Comparison of ENCODE assay signal across 26 cellular contexts in the genomic region with DNA sequence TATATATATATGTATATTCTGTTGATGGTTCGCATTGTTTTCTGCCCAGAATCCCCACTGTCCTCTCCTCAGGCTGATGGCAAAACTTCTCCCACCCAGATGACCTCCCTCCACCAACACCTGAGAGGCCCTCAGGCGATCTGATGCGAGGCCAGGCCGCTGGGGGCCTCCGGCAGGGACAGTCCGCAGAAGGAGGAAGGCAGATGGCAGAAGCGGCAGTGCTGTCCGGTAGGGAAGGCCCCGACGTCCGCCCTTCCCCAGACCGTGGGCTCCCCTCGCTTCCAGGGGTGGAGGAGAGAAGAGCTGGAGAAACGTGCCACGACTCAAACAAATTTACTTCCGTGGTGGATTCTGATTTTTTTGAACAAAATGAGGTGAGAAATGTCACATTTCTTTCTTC.
A peak's percentile ranks its signal among the peaks of the same experiment; 100 is the strongest.
DNase-seq lines count a peak whose midpoint lies in the region; ATAC-seq and TF ChIP-seq lines count a peak whose summit lies in the region.
"Had no signal": no experiment of that assay in that cellular context is flagged by ENCODE, and none has a peak within 500 bp of the region (broad histone marks: within the 10 kb centered on the region; RNA-seq: fewer than 3 reads in every experiment).

No MANE protein-coding gene starts in this region.

- TF ChIP-seq CTCF in omental fat pad (IDR thresholded peaks at IDR 0.05) (no peak), GM13976 (IDR thresholded peaks at IDR 0.05; ENCODE audit: borderline replicate concordance, control extremely low read depth, extremely low read depth, insufficient read depth, missing control alignments) (no peak)

- no peaks in the 10 kb centered on the region for H3K9me2 ChIP-seq in Karpas-422 (replicated peaks; ENCODE audit: insufficient read depth, low read length)

- H2BK120ac ChIP-seq in neuronal stem cell (ENCODE audit: low read depth, low read length), result no peak overlapping the region

- no peak overlapping the region for H3K23ac ChIP-seq in neuronal stem cell (ENCODE audit: low read depth, low read length, poor library complexity)

- no peak overlapping the region for H4K8ac ChIP-seq in neuronal stem cell (ENCODE audit: low read depth, low read length)

- H3K9me3 ChIP-seq in neuronal stem cell (replicated peaks in 1 of 2; ENCODE audit: control insufficient read depth in 2 of 2, insufficient read depth in 1 of 2, low read depth in 1 of 2, low read length in 2 of 2) (no peaks in the 10 kb centered on the region), Karpas-422 (ENCODE audit: low read length) (no peaks in the 10 kb centered on the region)
- H3K9me3 ChIP-seq: MG63, SJCRH30 had no signal

- in situ Hi-C loops in GM13976 (cut with MboI; ENCODE audit: low sequenced_read_pairs, unreplicated experiment), result loop anchor here (10.0 kb wide), 2 partner anchors 429 to 619 kb away; a partner anchor contains a TSS

- H3K14ac ChIP-seq in neuronal stem cell (ENCODE audit: low read length), result no peak overlapping the region

- H3K4me2 ChIP-seq in neuronal stem cell (ENCODE audit: insufficient read depth, low read length, poor library complexity, severe bottlenecking) (no peak overlapping the region), Karpas-422 (ENCODE audit: low read depth, low read length, poor library complexity, severe bottlenecking) (no peak overlapping the region)

- H2BK5ac ChIP-seq in neuronal stem cell (ENCODE audit: low read length), result no peak overlapping the region

- peak; percentile 40 for DNase-seq in activated CD8-positive, alpha-beta memory T cell treated with anti-CD3 and anti-CD28 coated beads, Interleukin-2, amount 50 U/mL, for 48 hours
- no peak for DNase-seq in activated CD8-positive, alpha-beta memory T cell treated with anti-CD3 and anti-CD28 coated beads for 24 hours
- DNase-seq in ecto neural progenitor cell (ENCODE audit: low spot score), result peak; percentile 53
- no peak for DNase-seq in neuronal stem cell (ENCODE audit: low spot score)
- DNase-seq in omental fat pad (ENCODE audit: low spot score), result no peak
- no peak for DNase-seq in Karpas-422
- no peak for DNase-seq in NOMO-1 treated with DMSO at 0.1 percent for 48 hours (lab: John Stamatoyannopoulos, UW; ENCODE audit: unreplicated experiment)
- DNase-seq in GM13976 (ENCODE audit: low spot score), result no peak
- DNase-seq: 8988T; ACHN; CD4-positive, alpha-beta T cell; COR-L47; GDM1; GOT3; KBM-7; NCI-H1105 treated with DMSO at 0.1 percent for 48 hours; NCI-H146; NCI-H1930; NCI-H2107; NCI-H446; NCI-H524 treated with DMSO at 0.1 percent for 48 hours; NCI-H774; PC-3; SJCRH30 had no signal

- H3K79me1 ChIP-seq in neuronal stem cell (ENCODE audit: low read depth, low read length), result no peaks in the 10 kb centered on the region

- H3K27ac ChIP-seq in neuronal stem cell (replicated peaks; ENCODE audit: low read length) (no peak overlapping the region), Karpas-422 (ENCODE audit: low read length) (no peak overlapping the region)
- H3K27ac ChIP-seq: SJCRH30 had no signal

- H2BK12ac ChIP-seq in neuronal stem cell (ENCODE audit: low read length), result no peak overlapping the region

- no peaks in the 10 kb centered on the region for H4K20me1 ChIP-seq in Karpas-422 (ENCODE audit: insufficient read depth, low read depth, low read length)

- no CpG with 5 or more reads among the region's 16 CpGs for WGBS in neuronal stem cell (ENCODE audit: extremely low coverage in 2 of 2, insufficient read length in 2 of 2, insufficient replicate concordance in 1 of 2), 2 donors

- no peaks in the 10 kb centered on the region for H3K79me2 ChIP-seq in Karpas-422 (ENCODE audit: low read length)

- H3K27me3 ChIP-seq in neuronal stem cell (ENCODE audit: control insufficient read depth in 3 of 3, insufficient read depth in 3 of 3, low read depth in 1 of 3, low read length in 3 of 3) (no peaks in the 10 kb centered on the region), Karpas-422 (ENCODE audit: low read length) (no peaks in the 10 kb centered on the region)
- H3K27me3 ChIP-seq: MG63, SJCRH30 had no signal

- no peak overlapping the region for H4K91ac ChIP-seq in neuronal stem cell (ENCODE audit: low read depth, low read length, poor library complexity)

- no peak overlapping the region for H3K9ac ChIP-seq in neuronal stem cell (ENCODE audit: low read depth, low read length, poor library complexity)
- no peak overlapping the region for H3K9ac ChIP-seq in Karpas-422 (ENCODE audit: low read length)

- H2AFZ ChIP-seq in neuronal stem cell (ENCODE audit: low read length), result peak overlapping the region; percentile 37
- no peak overlapping the region for H2AFZ ChIP-seq in Karpas-422 (ENCODE audit: low read length)

- H3K4me3 ChIP-seq in neuronal stem cell (ENCODE audit: low read length in 2 of 2) (no peak overlapping the region), Karpas-422 (ENCODE audit: low read length) (no peak overlapping the region)
- H3K4me3 ChIP-seq: GM12878, MG63, SJCRH30 had no signal

- no peak overlapping the region for H2AK5ac ChIP-seq in neuronal stem cell (ENCODE audit: low read depth, low read length)

- H3K4me1 ChIP-seq in neuronal stem cell (ENCODE audit: control insufficient read depth in 2 of 2, insufficient read depth in 1 of 2, low read depth in 1 of 2, low read length in 2 of 2), result peaks cover 8 to 16% of the 10 kb centered on the region in 2 donors
- H3K4me1 ChIP-seq in Karpas-422 (ENCODE audit: low read length), result peaks cover 5% of the 10 kb centered on the region

- H3K18ac ChIP-seq in neuronal stem cell (ENCODE audit: low read length), result no peak overlapping the region

- H3K4ac ChIP-seq in neuronal stem cell (ENCODE audit: low read length), result no peak overlapping the region

- no peak for ATAC-seq in omental fat pad (ENCODE audit: low FRiP score)

- no peak overlapping the region for H2BK15ac ChIP-seq in neuronal stem cell (ENCODE audit: low read length)

- H3K36me3 ChIP-seq in neuronal stem cell (replicated peaks in 1 of 2; ENCODE audit: control insufficient read depth in 2 of 2, insufficient read depth in 2 of 2, low read length in 2 of 2), result no peaks in the 10 kb centered on the region
- H3K36me3 ChIP-seq in Karpas-422 (ENCODE audit: insufficient read depth, low read length), result no peaks in the 10 kb centered on the region
- H3K36me3 ChIP-seq: MG63, SJCRH30 had no signal

Comparison
In these comparisons a context has a peak if more than half of its experiments do, and no peak if none do; other contexts are left out.
1. DNase-seq: peak in activated CD8-positive, alpha-beta memory T cell treated with anti-CD3 and anti-CD28 coated beads, Interleukin-2, amount 50 U/mL, for 48 hours (single experiment) and ecto neural progenitor cell (single experiment); none in activated CD8-positive, alpha-beta memory T cell treated with anti-CD3 and anti-CD28 coated beads for 24 hours (single experiment), neuronal stem cell (single experiment), omental fat pad (single experiment), Karpas-422 (single experiment), NOMO-1 treated with DMSO at 0.1 percent for 48 hours (single experiment) and GM13976 (single experiment).